In the genomic region with DNA sequence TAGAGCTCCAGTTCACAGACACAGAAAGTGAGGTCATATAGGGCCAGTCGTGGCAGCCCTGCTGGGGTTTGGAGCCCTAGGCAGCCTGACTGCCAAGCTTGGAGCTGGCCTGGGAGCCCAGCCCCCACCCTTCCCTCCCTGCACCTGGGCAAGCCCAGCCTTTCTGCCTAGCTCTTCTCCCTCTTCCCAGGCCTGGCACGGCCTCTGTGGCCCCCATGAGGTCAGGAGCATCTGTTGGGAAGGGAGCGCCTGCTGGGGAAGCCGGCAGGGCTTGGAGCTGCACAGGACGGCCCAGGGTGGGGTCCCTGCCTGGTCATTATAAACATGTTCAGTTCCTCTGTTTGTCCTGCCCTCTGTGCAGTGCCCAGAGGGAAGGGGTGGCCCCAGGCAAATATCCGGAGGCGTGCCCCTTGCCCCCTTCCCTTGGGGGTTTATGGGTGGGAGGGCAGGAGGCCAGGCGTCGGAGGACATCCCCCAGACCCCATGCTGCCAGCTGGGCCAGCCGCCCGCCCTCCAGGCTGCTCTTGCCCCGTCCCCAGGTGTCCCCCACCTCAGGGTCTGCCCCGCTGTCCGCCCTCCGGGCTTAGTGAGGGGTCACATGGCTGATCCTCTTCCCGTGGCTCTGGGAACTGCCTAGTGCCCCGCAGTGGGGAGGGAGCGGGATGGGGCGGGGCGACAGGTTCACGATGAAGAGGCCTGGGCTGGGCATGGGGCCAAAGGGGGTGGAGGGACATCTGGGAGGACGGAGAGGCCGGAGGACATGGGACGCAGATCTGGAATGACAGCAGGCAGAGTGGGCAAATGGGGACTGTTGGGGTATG, we compare ENCODE assay signal across 2 cellular contexts.
TF ChIP-seq lines count a peak whose summit lies in the region.

No MANE protein-coding gene starts in this region.

TF ChIP-seq in HEK293, 187 proteins besides CTCF, POLR2A, EP300 and RAD21 (continued from another document):
- TF ChIP-seq ZFHX2 (tag by site-specific recombination; conservative IDR thresholded peaks at IDR 0.05) (peak; percentile 76), GLIS1 (tag by site-specific recombination; IDR thresholded peaks at IDR 0.05) (peak; percentile 14; the same call in 1 of the 2 replicates), SCRT1 (tag by site-specific recombination; IDR thresholded peaks at IDR 0.05; ENCODE audit: borderline replicate concordance) (peak; percentile 68; the same call in 1 of the 2 replicates), ZNF785 (tag by site-specific recombination; IDR thresholded peaks at IDR 0.05) (no peak)

TF ChIP-seq in SK-N-SH treated with all-trans-retinoic acid at 6 μM for 48 hours, 23 proteins besides CTCF, POLR2A, EP300 and RAD21 (continued from another document):
- TF ChIP-seq, protein P1, sequence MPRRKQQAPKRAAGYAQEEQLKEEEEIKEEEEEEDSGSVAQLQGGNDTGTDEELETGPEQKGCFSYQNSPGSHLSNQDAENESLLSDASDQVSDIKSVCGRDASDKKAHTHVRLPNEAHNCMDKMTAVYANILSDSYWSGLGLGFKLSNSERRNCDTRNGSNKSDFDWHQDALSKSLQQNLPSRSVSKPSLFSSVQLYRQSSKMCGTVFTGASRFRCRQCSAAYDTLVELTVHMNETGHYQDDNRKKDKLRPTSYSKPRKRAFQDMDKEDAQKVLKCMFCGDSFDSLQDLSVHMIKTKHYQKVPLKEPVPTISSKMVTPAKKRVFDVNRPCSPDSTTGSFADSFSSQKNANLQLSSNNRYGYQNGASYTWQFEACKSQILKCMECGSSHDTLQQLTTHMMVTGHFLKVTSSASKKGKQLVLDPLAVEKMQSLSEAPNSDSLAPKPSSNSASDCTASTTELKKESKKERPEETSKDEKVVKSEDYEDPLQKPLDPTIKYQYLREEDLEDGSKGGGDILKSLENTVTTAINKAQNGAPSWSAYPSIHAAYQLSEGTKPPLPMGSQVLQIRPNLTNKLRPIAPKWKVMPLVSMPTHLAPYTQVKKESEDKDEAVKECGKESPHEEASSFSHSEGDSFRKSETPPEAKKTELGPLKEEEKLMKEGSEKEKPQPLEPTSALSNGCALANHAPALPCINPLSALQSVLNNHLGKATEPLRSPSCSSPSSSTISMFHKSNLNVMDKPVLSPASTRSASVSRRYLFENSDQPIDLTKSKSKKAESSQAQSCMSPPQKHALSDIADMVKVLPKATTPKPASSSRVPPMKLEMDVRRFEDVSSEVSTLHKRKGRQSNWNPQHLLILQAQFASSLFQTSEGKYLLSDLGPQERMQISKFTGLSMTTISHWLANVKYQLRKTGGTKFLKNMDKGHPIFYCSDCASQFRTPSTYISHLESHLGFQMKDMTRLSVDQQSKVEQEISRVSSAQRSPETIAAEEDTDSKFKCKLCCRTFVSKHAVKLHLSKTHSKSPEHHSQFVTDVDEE (CRISPR knock-in tag; IDR thresholded peaks at IDR 0.05): no peak
- no peak for TF ChIP-seq ZC3H10 (CRISPR knock-in tag; IDR thresholded peaks at IDR 0.05)
- no peak for TF ChIP-seq ZNF70 (CRISPR knock-in tag; IDR thresholded peaks at IDR 0.05)
- no peak for TF ChIP-seq PPARA (CRISPR knock-in tag; IDR thresholded peaks at IDR 0.05; ENCODE audit: borderline replicate concordance)
- no peak for TF ChIP-seq ZFP30 (CRISPR knock-in tag; IDR thresholded peaks at IDR 0.05)
- TF ChIP-seq ZNF8 (CRISPR knock-in tag; IDR thresholded peaks at IDR 0.05): no peak
- TF ChIP-seq ESRRG (CRISPR knock-in tag; IDR thresholded peaks at IDR 0.05): no peak
- TF ChIP-seq, protein P2, sequence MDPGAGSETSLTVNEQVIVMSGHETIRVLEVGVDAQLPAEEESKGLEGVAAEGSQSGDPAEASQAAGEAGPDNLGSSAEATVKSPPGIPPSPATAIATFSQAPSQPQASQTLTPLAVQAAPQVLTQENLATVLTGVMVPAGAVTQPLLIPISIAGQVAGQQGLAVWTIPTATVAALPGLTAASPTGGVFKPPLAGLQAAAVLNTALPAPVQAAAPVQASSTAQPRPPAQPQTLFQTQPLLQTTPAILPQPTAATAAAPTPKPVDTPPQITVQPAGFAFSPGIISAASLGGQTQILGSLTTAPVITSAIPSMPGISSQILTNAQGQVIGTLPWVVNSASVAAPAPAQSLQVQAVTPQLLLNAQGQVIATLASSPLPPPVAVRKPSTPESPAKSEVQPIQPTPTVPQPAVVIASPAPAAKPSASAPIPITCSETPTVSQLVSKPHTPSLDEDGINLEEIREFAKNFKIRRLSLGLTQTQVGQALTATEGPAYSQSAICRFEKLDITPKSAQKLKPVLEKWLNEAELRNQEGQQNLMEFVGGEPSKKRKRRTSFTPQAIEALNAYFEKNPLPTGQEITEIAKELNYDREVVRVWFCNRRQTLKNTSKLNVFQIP (CRISPR knock-in tag; IDR thresholded peaks at IDR 0.05; ENCODE audit: borderline replicate concordance, low read depth): no peak
- no peak for TF ChIP-seq TCF4 (CRISPR knock-in tag; IDR thresholded peaks at IDR 0.05; ENCODE audit: borderline replicate concordance)
- no peak for TF ChIP-seq ZFP3 (CRISPR knock-in tag; IDR thresholded peaks at IDR 0.05)
- TF ChIP-seq RARB (CRISPR knock-in tag; IDR thresholded peaks at IDR 0.05): no peak
